Comparison of ENCODE assay signal across 12 cellular contexts in genomic region chr9:38044706-38045105, GRCh38.
"Had no signal": no experiment of that assay in that cellular context is flagged by ENCODE, and none has a peak within 500 bp of the region (broad histone marks: within the 10 kb centered on the region; RNA-seq: fewer than 3 reads in every experiment).

No MANE protein-coding gene starts in this region.

- H3K4me3 Mint-ChIP-seq: activated naive CD4-positive, alpha-beta T cell treated with anti-CD3 and anti-CD28 coated beads for 36 hours; activated T-helper 17 cell treated with anti-CD3 and anti-CD28 coated beads, Interleukin-2, amount 50 U/mL, for 72 hours; naive thymus-derived CD8-positive, alpha-beta T cell; T-helper 1 cell treated with Interleukin-12 subunit alpha and Interleukin-12 subunit beta and Interleukin-4 antibody, amounts not matched to agents 30 μg/mL and 1 μg/mL, for 36 hours had no signal

- H3K27me3 Mint-ChIP-seq: activated T-helper 17 cell treated with anti-CD3 and anti-CD28 coated beads, Interleukin-2, amount 50 U/mL, for 72 hours had no signal

- H3K36me3 ChIP-seq: tibial artery had no signal

- H3K27ac Mint-ChIP-seq: activated naive CD4-positive, alpha-beta T cell treated with anti-CD3 and anti-CD28 coated beads for 36 hours; activated T-helper 17 cell treated with anti-CD3 and anti-CD28 coated beads, Interleukin-2, amount 50 U/mL, for 72 hours; naive thymus-derived CD8-positive, alpha-beta T cell; T-helper 1 cell treated with Interleukin-12 subunit alpha and Interleukin-12 subunit beta and Interleukin-4 antibody, amounts not matched to agents 30 μg/mL and 1 μg/mL, for 36 hours had no signal

- H3K9me3 Mint-ChIP-seq: activated naive CD4-positive, alpha-beta T cell treated with anti-CD3 and anti-CD28 coated beads for 36 hours; activated T-helper 17 cell treated with anti-CD3 and anti-CD28 coated beads, Interleukin-2, amount 50 U/mL, for 72 hours; naive thymus-derived CD8-positive, alpha-beta T cell; T-helper 1 cell treated with Interleukin-12 subunit alpha and Interleukin-12 subunit beta and Interleukin-4 antibody, amounts not matched to agents 30 μg/mL and 1 μg/mL, for 36 hours had no signal

- H3K36me3 Mint-ChIP-seq: naive thymus-derived CD8-positive, alpha-beta T cell had no signal

- H3K4me3 ChIP-seq: mucosa of descending colon, tibial artery had no signal

- ATAC-seq: activated T-helper 17 cell treated with anti-CD3 and anti-CD28 coated beads, Interleukin-2, amount 50 U/mL, for 72 hours; mucosa of descending colon; naive thymus-derived CD8-positive, alpha-beta T cell had no signal

- H3K27me3 ChIP-seq: tibial artery had no signal

- H3K9me3 ChIP-seq: mucosa of descending colon, tibial artery had no signal

- DNase-seq: activated CD4-positive, alpha-beta T cell treated with anti-CD3 and anti-CD28 coated beads, Interleukin-2, amount 50 U/mL, for 1 hour; activated naive CD4-positive, alpha-beta T cell treated with anti-CD3 and anti-CD28 coated beads for 36 hours; activated T-cell treated with anti-CD3 and anti-CD28 coated beads for 4 hours; central memory CD4-positive, alpha-beta T cell; effector memory CD4-positive, alpha-beta T cell; mucosa of descending colon; stimulated activated CD4-positive, alpha-beta T cell treated with anti-CD3 and anti-CD28 coated beads, Interleukin-15, amount 100 ng/mL, for 24 hours; stimulated activated CD4-positive, alpha-beta T cell treated with anti-CD3 and anti-CD28 coated beads, Interleukin-4, amount 100 ng/mL, for 4 hours; tibial artery had no signal
